8 cellular contexts compared by ENCODE assay signal in genomic region chr22:30921108-30921507, GRCh38. TPM values are rescaled to one million over a fixed set of nuclear protein-coding genes. Genes with fewer than 3 reads are reported as not detected.
DNase-seq lines count a peak whose midpoint lies in the region; ATAC-seq and TF ChIP-seq lines count a peak whose summit lies in the region.

No MANE protein-coding gene starts in this region.

- no peaks in the 10 kb centered on the region for H3K27me3 ChIP-seq in heart right ventricle
- H3K27me3 ChIP-seq in WERI-Rb-1 (ENCODE audit: insufficient read depth, low read depth, severe bottlenecking), result no peaks in the 10 kb centered on the region

- H3K36me3 ChIP-seq in heart right ventricle, result peaks cover 0 to 21% (median 0%) of the 10 kb centered on the region in 9 donors
- peaks cover 21% of the 10 kb centered on the region for H3K36me3 ChIP-seq in WERI-Rb-1

- H3K27ac ChIP-seq in heart right ventricle (peak overlapping the region in 2 of 10 donors; percentile 28 to 74), WERI-Rb-1 (peak overlapping the region; percentile 80)

- H3K9me3 ChIP-seq in heart right ventricle, result peaks cover 0 to 4% (median 1%) of the 10 kb centered on the region in 11 donors
- H3K9me3 ChIP-seq in WERI-Rb-1 (ENCODE audit: severe bottlenecking), result peaks cover under 1% of the 10 kb centered on the region

- peak overlapping the region; percentile 46 to 91 (median 82) for H3K27ac Mint-ChIP-seq in immature natural killer cell
- no peak overlapping the region for H3K27ac Mint-ChIP-seq in type B pancreatic cell

- TF ChIP-seq CTCF in heart right ventricle (IDR thresholded peaks at IDR 0.05), result no peak
- TF ChIP-seq CTCF in WERI-Rb-1 (IDR thresholded peaks at IDR 0.05; ENCODE audit: low read depth, low read length), result no peak
- TF ChIP-seq CTCF in type B pancreatic cell (conservative IDR thresholded peaks at IDR 0.05), result no peak
- TF ChIP-seq CTCF in omental fat pad (IDR thresholded peaks at IDR 0.05), result no peak

- peak overlapping the region; percentile 77 to 87 (median 84) for H3K4me3 Mint-ChIP-seq in immature natural killer cell
- no peak overlapping the region for H3K4me3 Mint-ChIP-seq in type B pancreatic cell

- H3K9me3 Mint-ChIP-seq in immature natural killer cell, result peaks cover 0 to 2% (median 0%) of the 10 kb centered on the region in 6 donors
- H3K9me3 Mint-ChIP-seq in type B pancreatic cell, result no peaks in the 10 kb centered on the region

- H3K4me3 ChIP-seq in heart right ventricle, result peak overlapping the region in 7 of 10 donors; percentile 29 to 59 (median 54)
- peak overlapping the region; percentile 54 for H3K4me3 ChIP-seq in WERI-Rb-1 (ENCODE audit: low read depth, low read length)

- DNase-seq in heart right ventricle (no peak), Right ventricle myocardium inferior (ENCODE audit: missing footprints) (no peak), WERI-Rb-1 (peak; percentile 35), immature natural killer cell (no peak), type B pancreatic cell (ENCODE audit: extremely low spot score, unreplicated experiment) (peak; percentile 20), medulla oblongata (ENCODE audit: extremely low spot score) (no peak), NCI-H2107 (lab: John Stamatoyannopoulos, UW) (no peak), omental fat pad (ENCODE audit: low spot score) (no peak)

- intact Hi-C loops in heart right ventricle (cut with DNase I), result loop anchor here in 9 of 10 donors (2.0 to 10.0 kb wide), 5 partner anchors 158 to 286 kb away; partner anchors contain the start of gene SLC35E4 (in 6 of the 9)
- intact Hi-C loops in Right ventricle myocardium inferior (cut with DNase I), result loop anchor here (5.0 kb wide), 1 partner anchor 289 kb away; no protein-coding TSS in a partner anchor

- WGBS in heart right ventricle, 2 donors, result 71 to 85% methylated on average over 6 of the region's 6 CpGs

- H3K27me3 Mint-ChIP-seq in immature natural killer cell (ENCODE audit: low read depth in 3 of 3) (peaks cover 0 to 10% (median 5%) of the 10 kb centered on the region in 3 donors), type B pancreatic cell (no peaks in the 10 kb centered on the region)

- H3K4me1 Mint-ChIP-seq in immature natural killer cell (peaks cover 15 to 20% of the 10 kb centered on the region in 2 donors), type B pancreatic cell (ENCODE audit: unreplicated experiment) (peaks cover 4% of the 10 kb centered on the region)

- peaks cover 0 to 8% (median 5%) of the 10 kb centered on the region in 3 donors for H3K36me3 Mint-ChIP-seq in immature natural killer cell
- no peaks in the 10 kb centered on the region for H3K36me3 Mint-ChIP-seq in type B pancreatic cell

- ATAC-seq in heart right ventricle (no peak), Right ventricle myocardium inferior (no peak), omental fat pad (ENCODE audit: low FRiP score) (no peak)

- H3K4me1 ChIP-seq in heart right ventricle, result peaks cover 0 to 20% (median 11%) of the 10 kb centered on the region in 9 donors

RNA-seq across cellular contexts. Expression of gene MORC2, which starts 47.5 kb away (rescaled TPM):
- total RNA-seq in heart right ventricle (10 to 100 TPM; 14.1 to 24.5 (median 20.5) TPM), Right ventricle myocardium inferior (17.3 TPM), type B pancreatic cell (ENCODE audit: low replicate concordance) (35.0 and 48.1 TPM in 2 replicates), omental fat pad (10 to 100 TPM; 13.9 to 18.6 (median 16.0) TPM)
- polyA plus RNA-seq in heart right ventricle (10 to 100 TPM; 14.1 to 27.8 TPM), immature natural killer cell (1 to 10 TPM in 2 of 3 donors, not detected in 1; 1.1 to 6.9 TPM)

RNA-seq across cellular contexts. Expression of gene TUG1, which starts 48.0 kb away (rescaled TPM):
- 10 to 100 TPM; 37.7 to 48.4 (median 44.2) TPM for total RNA-seq in heart right ventricle
- 10 to 100 TPM; 18.6 to 40.2 TPM for polyA plus RNA-seq in heart right ventricle
- 32.3 TPM for total RNA-seq in Right ventricle myocardium inferior
- 10 to 100 TPM in 2 of 3 donors, 1 to 10 TPM in 1; 7.8 to 22.9 (median 13.6) TPM for polyA plus RNA-seq in immature natural killer cell
- total RNA-seq in type B pancreatic cell (ENCODE audit: low replicate concordance), result 118 and 130 TPM in 2 replicates
- 100 to 1,000 TPM in 1 of 4 donors, 10 to 100 TPM in 3; 55.9 to 108 (median 61.0) TPM for total RNA-seq in omental fat pad

Comparison
In these comparisons a context has a peak if more than half of its experiments do, and no peak if none do; other contexts are left out.
1. DNase-seq: peak in WERI-Rb-1 (single experiment) and type B pancreatic cell (single experiment); none in heart right ventricle (0 of 2), Right ventricle myocardium inferior (single experiment), immature natural killer cell (0 of 3), medulla oblongata (single experiment), NCI-H2107 (single experiment) and omental fat pad (single experiment).